Comparison of ENCODE assay signal across 20 cellular contexts in genomic region chr11:78905756-78906155, GRCh38.
"Had no signal": no experiment of that assay in that cellular context is flagged by ENCODE, and none has a peak within 500 bp of the region (broad histone marks: within the 10 kb centered on the region; RNA-seq: fewer than 3 reads in every experiment).

No MANE protein-coding gene starts in this region.

- H3K9ac ChIP-seq: parathyroid adenoma had no signal

- H3K4me3 ChIP-seq: dorsolateral prefrontal cortex, lower lobe of right lung, psoas muscle, sigmoid colon, skin epidermis, suprapubic skin, tibial nerve had no signal

- H3K79me2 ChIP-seq: parathyroid adenoma had no signal

- ATAC-seq: left lobe of liver; lower lobe of right lung; naive thymus-derived CD4-positive, alpha-beta T cell; stimulated activated naive CD8-positive, alpha-beta T cell treated with anti-CD3 and anti-CD28 coated beads, Interleukin-15, Interleukin-2, amounts not matched to agents 100 U/mL and 50 U/mL, for 24 hours had no signal

- H3K27ac ChIP-seq: dorsolateral prefrontal cortex, lower lobe of right lung, parathyroid adenoma, psoas muscle, sigmoid colon, skin epidermis, suprapubic skin, tibial nerve had no signal

- H2AFZ ChIP-seq: parathyroid adenoma had no signal

- H3K27me3 ChIP-seq: dorsolateral prefrontal cortex, sigmoid colon, suprapubic skin, tibial nerve had no signal

- H3K4me1 ChIP-seq: lower lobe of right lung, parathyroid adenoma, psoas muscle, suprapubic skin, tibial nerve had no signal

- DNase-seq: central memory CD4-positive, alpha-beta T cell; cortex of kidney; dorsolateral prefrontal cortex; effector CD8-positive, alpha-beta T cell; foreskin melanocyte; head of caudate nucleus; hippocampal formation; kidney glomerular epithelial cell; lower lobe of right lung; naive thymus-derived CD4-positive, alpha-beta T cell; nephron progenitor cell; psoas muscle; retina; sigmoid colon; stimulated activated naive CD8-positive, alpha-beta T cell treated with anti-CD3 and anti-CD28 coated beads, Interleukin-15, Interleukin-2, amounts not matched to agents 100 U/mL and 50 U/mL, for 24 hours had no signal

- H3K9me3 ChIP-seq: lower lobe of right lung, psoas muscle, sigmoid colon, suprapubic skin, tibial nerve had no signal

- H3K36me3 ChIP-seq: lower lobe of right lung, sigmoid colon, suprapubic skin, tibial nerve had no signal
